14 cellular contexts compared by ENCODE assay signal in the genomic region with DNA sequence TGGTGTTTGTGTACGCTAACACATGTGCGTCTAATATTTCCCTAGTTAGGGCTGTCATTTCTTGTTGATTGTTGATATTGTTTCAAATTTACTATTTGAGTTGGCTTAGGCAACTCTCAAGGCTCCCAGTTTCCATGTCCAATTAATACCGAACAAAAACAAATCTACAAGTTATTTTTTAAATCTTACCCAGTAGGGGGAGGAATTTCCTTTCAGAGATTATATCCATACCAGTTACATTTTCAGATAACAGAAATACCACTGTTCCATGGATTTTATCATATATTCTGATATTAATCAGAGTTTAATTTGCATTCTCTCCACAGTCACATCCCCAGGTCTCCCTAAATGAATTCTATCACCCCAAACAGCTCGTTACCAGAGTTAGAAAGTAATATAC. TPM values are rescaled to one million over a fixed set of nuclear protein-coding genes. Genes with fewer than 3 reads are reported as not detected.
A peak's percentile ranks its signal among the peaks of the same experiment; 100 is the strongest.
DNase-seq lines count a peak whose midpoint lies in the region; ATAC-seq and FAIRE-seq lines count a peak whose summit lies in the region.
"Had no signal": no experiment of that assay in that cellular context is flagged by ENCODE, and none has a peak within 500 bp of the region (broad histone marks: within the 10 kb centered on the region; RNA-seq: fewer than 3 reads in every experiment).

No MANE protein-coding gene starts in this region.

- no peak for ATAC-seq in GM21528 (IDR thresholded peaks at IDR 0.05; ENCODE audit: low FRiP score, unreplicated experiment)

- peak; percentile 69 for FAIRE-seq in A204.1 (lab: Jason Lieb, UNC)
- FAIRE-seq: TTC549 had no signal

- H3K27me3 ChIP-seq in adipocyte (replicated peaks; ENCODE audit: control insufficient read depth, insufficient read depth, low read length): no peaks in the 10 kb centered on the region
- H3K27me3 ChIP-seq in H7 (ENCODE audit: control insufficient read depth, insufficient read depth, low read length): no peaks in the 10 kb centered on the region
- H3K27me3 ChIP-seq: vagina had no signal

- H3K4me1 Mint-ChIP-seq in activated CD4-positive, alpha-beta T cell treated with anti-CD3 and anti-CD28 coated beads, Interleukin-2, amount 10 ng/mL, durations not matched to agents 24 days and 14 days: no peaks in the 10 kb centered on the region
- H3K4me1 Mint-ChIP-seq in activated naive CD4-positive, alpha-beta T cell treated with anti-CD3 and anti-CD28 coated beads for 36 hours (ENCODE audit: low read depth): no peaks in the 10 kb centered on the region

- H3K36me3 Mint-ChIP-seq in activated CD4-positive, alpha-beta T cell treated with anti-CD3 and anti-CD28 coated beads, Interleukin-2, amount 10 ng/mL, durations not matched to agents 24 days and 14 days (ENCODE audit: low read depth): no peaks in the 10 kb centered on the region
- no peaks in the 10 kb centered on the region for H3K36me3 Mint-ChIP-seq in activated naive CD4-positive, alpha-beta T cell treated with anti-CD3 and anti-CD28 coated beads for 36 hours (ENCODE audit: low read depth)
- H3K36me3 Mint-ChIP-seq: CD14-positive monocyte had no signal

- H3K4me3 ChIP-seq in adipocyte (ENCODE audit: low read length): peak overlapping the region; percentile 31
- H3K4me3 ChIP-seq in H7 (ENCODE audit: insufficient read depth, low read depth, low read length): no peak overlapping the region
- H3K4me3 ChIP-seq: vagina had no signal

- no peaks in the 10 kb centered on the region for H3K9me3 ChIP-seq in adipocyte (ENCODE audit: control insufficient read depth, low read length)
- H3K9me3 ChIP-seq: vagina had no signal

- H3K27ac Mint-ChIP-seq in activated CD4-positive, alpha-beta T cell treated with anti-CD3 and anti-CD28 coated beads, Interleukin-2, amount 10 ng/mL, durations not matched to agents 24 days and 14 days: no peak overlapping the region
- H3K27ac Mint-ChIP-seq in activated naive CD4-positive, alpha-beta T cell treated with anti-CD3 and anti-CD28 coated beads for 36 hours: no peak overlapping the region
- H3K27ac Mint-ChIP-seq: CD14-positive monocyte had no signal

- no peak overlapping the region for H3K4me3 Mint-ChIP-seq in activated CD4-positive, alpha-beta T cell treated with anti-CD3 and anti-CD28 coated beads, Interleukin-2, amount 10 ng/mL, durations not matched to agents 24 days and 14 days
- no peak overlapping the region for H3K4me3 Mint-ChIP-seq in activated naive CD4-positive, alpha-beta T cell treated with anti-CD3 and anti-CD28 coated beads for 36 hours
- H3K4me3 Mint-ChIP-seq: CD14-positive monocyte had no signal

- intact Hi-C loops in activated CD4-positive, alpha-beta T cell treated with anti-CD3 and anti-CD28 coated beads, Interleukin-2, amount 10 ng/mL, durations not matched to agents 24 days and 14 days (cut with micrococcal nuclease): no loop called here
- intact Hi-C loops in activated naive CD4-positive, alpha-beta T cell treated with anti-CD3 and anti-CD28 coated beads for 36 hours (cut with micrococcal nuclease): no loop called here

- H3K36me3 ChIP-seq in adipocyte (ENCODE audit: control insufficient read depth, insufficient read depth, low read length, severe bottlenecking) (no peaks in the 10 kb centered on the region), H7 (replicated peaks; ENCODE audit: control insufficient read depth, insufficient read depth, low read length) (no peaks in the 10 kb centered on the region)
- H3K36me3 ChIP-seq: vagina had no signal

- peak; percentile 13 for DNase-seq in HCEC 1CT
- DNase-seq in adipocyte (ENCODE audit: low read depth): peak; percentile 58
- DNase-seq in iris pigment epithelial cell (ENCODE audit: low read depth): peak; percentile 23
- DNase-seq in H7: no peak
- DNase-seq in activated CD4-positive, alpha-beta T cell treated with anti-CD3 and anti-CD28 coated beads, Interleukin-2, amount 10 ng/mL, durations not matched to agents 24 days and 14 days: no peak
- DNase-seq in activated naive CD4-positive, alpha-beta T cell treated with anti-CD3 and anti-CD28 coated beads for 36 hours: no peak
- DNase-seq: activated T-cell treated with anti-CD3 and anti-CD28 coated beads for 4 hours, NCI-H446 treated with DMSO at 0.1 percent for 48 hours had no signal

- CTCF ChIA-PET in activated naive CD4-positive, alpha-beta T cell treated with anti-CD3 and anti-CD28 coated beads for 36 hours (lab: Charles Lee): no interaction called here

- H3K4me1 ChIP-seq in adipocyte (ENCODE audit: control insufficient read depth, insufficient read depth, low read length): peaks cover 22% of the 10 kb centered on the region

- no peaks in the 10 kb centered on the region for H3K9me3 Mint-ChIP-seq in activated CD4-positive, alpha-beta T cell treated with anti-CD3 and anti-CD28 coated beads, Interleukin-2, amount 10 ng/mL, durations not matched to agents 24 days and 14 days
- no peaks in the 10 kb centered on the region for H3K9me3 Mint-ChIP-seq in activated naive CD4-positive, alpha-beta T cell treated with anti-CD3 and anti-CD28 coated beads for 36 hours
- H3K9me3 Mint-ChIP-seq: CD14-positive monocyte had no signal

- peaks cover 26% of the 10 kb centered on the region for H3K27me3 Mint-ChIP-seq in activated CD4-positive, alpha-beta T cell treated with anti-CD3 and anti-CD28 coated beads, Interleukin-2, amount 10 ng/mL, durations not matched to agents 24 days and 14 days
- H3K27me3 Mint-ChIP-seq in activated naive CD4-positive, alpha-beta T cell treated with anti-CD3 and anti-CD28 coated beads for 36 hours (ENCODE audit: low read depth): peaks cover 8% of the 10 kb centered on the region

- peak overlapping the region; percentile 24 for H3K9ac ChIP-seq in adipocyte (ENCODE audit: low read length)

RNA-seq across cellular contexts. Expression of gene AKR1B10, which starts 7.2 kb away (rescaled TPM):
- total RNA-seq in H7 (2014; rRNA removed; shearing (Covaris generic)): not detected in 2 replicates
- not detected in 2 replicates for total RNA-seq in activated CD4-positive, alpha-beta T cell treated with anti-CD3 and anti-CD28 coated beads, Interleukin-2, amount 10 ng/mL, durations not matched to agents 24 days and 14 days
- not detected for total RNA-seq in activated naive CD4-positive, alpha-beta T cell treated with anti-CD3 and anti-CD28 coated beads for 36 hours
- total RNA-seq: lung microvascular endothelial cell had no signal

RNA-seq across cellular contexts. Expression of gene AKR1B15, which starts 28.8 kb away (rescaled TPM):
- not detected in 2 replicates for total RNA-seq in H7 (2014; rRNA removed; shearing (Covaris generic))
- total RNA-seq in activated CD4-positive, alpha-beta T cell treated with anti-CD3 and anti-CD28 coated beads, Interleukin-2, amount 10 ng/mL, durations not matched to agents 24 days and 14 days: not detected in 2 replicates
- not detected for total RNA-seq in activated naive CD4-positive, alpha-beta T cell treated with anti-CD3 and anti-CD28 coated beads for 36 hours
- total RNA-seq: lung microvascular endothelial cell had no signal

Comparison
In these comparisons a context has a peak if more than half of its experiments do, and no peak if none do; other contexts are left out.
1. DNase-seq: peak in HCEC 1CT (single experiment), adipocyte (single experiment) and iris pigment epithelial cell (single experiment); none in H7 (single experiment), activated CD4-positive, alpha-beta T cell treated with anti-CD3 and anti-CD28 coated beads, Interleukin-2, amount 10 ng/mL, durations not matched to agents 24 days and 14 days (single experiment) and activated naive CD4-positive, alpha-beta T cell treated with anti-CD3 and anti-CD28 coated beads for 36 hours (single experiment).